In the genomic region with DNA sequence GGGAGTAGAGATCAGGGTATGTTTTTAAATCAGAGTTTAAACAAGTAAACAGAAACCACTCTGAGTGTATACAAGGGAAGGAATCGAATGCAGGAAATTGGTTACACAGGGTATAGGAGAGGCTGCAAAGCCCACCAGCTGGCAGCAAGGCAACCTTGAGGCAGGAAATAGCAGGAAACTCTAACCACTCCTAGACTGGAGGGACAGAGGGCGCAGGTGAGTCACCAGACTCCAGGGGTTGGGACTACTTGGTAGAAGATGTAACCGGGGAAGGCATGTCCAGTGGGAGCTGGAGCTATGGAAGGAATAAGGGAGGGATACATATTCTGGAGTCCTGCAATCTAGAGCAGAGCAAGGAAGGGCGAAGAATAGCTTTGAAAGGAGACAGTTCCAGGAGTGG, we compare ENCODE assay signal across 10 cellular contexts.
DNase-seq lines count a peak whose midpoint lies in the region; ATAC-seq and TF ChIP-seq lines count a peak whose summit lies in the region.
"Had no signal": no experiment of that assay in that cellular context is flagged by ENCODE, and none has a peak within 500 bp of the region (broad histone marks: within the 10 kb centered on the region; RNA-seq: fewer than 3 reads in every experiment).

No MANE protein-coding gene starts in this region.

- H3K14ac ChIP-seq in IMR-90 (replicated peaks; ENCODE audit: low read depth, low read length): 0 out of 2 replicates have a peak overlapping the region, but pooled peaks have one; percentile 39

- POLR2A ChIA-PET in IMR-90 (lab: Charles Lee; ENCODE audit: unreplicated experiment): no interaction called here
- POLR2A ChIA-PET in activated CD4-positive, alpha-beta memory T cell treated with anti-CD3 and anti-CD28 coated beads, Interleukin-2, amount 10 ng/mL, durations not matched to agents 7 days and 5 days (lab: Charles Lee): no interaction called here

- H3K27ac ChIP-seq in IMR-90 (ENCODE audit: insufficient read depth, low read length) (no peak overlapping the region), VCaP (no peak overlapping the region), right lobe of liver (no peak overlapping the region)
- H3K27ac ChIP-seq: PC-9 had no signal

- BruUV-seq in IMR-90 (replicated peaks; lab: Mats Ljungman, UMichigan): no TSS peak

- no peak overlapping the region for H3K23ac ChIP-seq in IMR-90 (ENCODE audit: low read depth, low read length)

- H2BK120ac ChIP-seq in IMR-90 (ENCODE audit: low read depth, low read length): peak overlapping the region; percentile 38; the same call in 1 of the 2 replicates

- no peak overlapping the region for H3K56ac ChIP-seq in IMR-90 (ENCODE audit: extremely low read depth, insufficient read depth, low read length)

- H3K9me3 ChIP-seq in IMR-90 (ENCODE audit: control insufficient read depth, insufficient read depth, low read length): no peaks in the 10 kb centered on the region
- H3K9me3 ChIP-seq in right lobe of liver: no peaks in the 10 kb centered on the region

- peak; percentile 36; the same call in 1 of the 2 replicates for TF ChIP-seq RAD21 in IMR-90 (IDR thresholded peaks at IDR 0.05; ENCODE audit: low read length)

- no peak overlapping the region for H3K27ac Mint-ChIP-seq in activated CD4-positive, alpha-beta memory T cell treated with anti-CD3 and anti-CD28 coated beads, Interleukin-2, amount 10 ng/mL, durations not matched to agents 7 days and 5 days

- no peaks in the 10 kb centered on the region for H3K27me3 ChIP-seq in IMR-90 (ENCODE audit: control insufficient read depth, insufficient read depth, low read length)
- peaks cover 8 to 20% of the 10 kb centered on the region in 2 donors for H3K27me3 ChIP-seq in right lobe of liver

- no peaks in the 10 kb centered on the region for H3K4me1 Mint-ChIP-seq in activated CD4-positive, alpha-beta memory T cell treated with anti-CD3 and anti-CD28 coated beads, Interleukin-2, amount 10 ng/mL, durations not matched to agents 7 days and 5 days

- H2BK5ac ChIP-seq in IMR-90 (ENCODE audit: low read depth, low read length, poor library complexity, severe bottlenecking): no peak overlapping the region

- H3K79me1 ChIP-seq in IMR-90 (ENCODE audit: low read depth in 1 of 2, low read length in 2 of 2): peaks cover 4 to 10% of the 10 kb centered on the region in 2 experiments; a peak in 3 of 4 replicates

- H3K9me1 ChIP-seq in IMR-90 (ENCODE audit: insufficient read depth, low read length): 0 out of 2 replicates have a peak, but pooled peaks cover 6% of the 10 kb centered on the region

- peak overlapping the region; percentile 22 for H4K91ac ChIP-seq in IMR-90 (ENCODE audit: insufficient read depth, low read depth, low read length)

- H2AK9ac ChIP-seq in IMR-90 (replicated peaks; ENCODE audit: low read depth, low read length, poor library complexity): peak overlapping the region; percentile 50

- H4K5ac ChIP-seq in IMR-90 (ENCODE audit: low read depth, low read length): no peak overlapping the region

- no CpG with 5 or more reads among the region's 4 CpGs for WGBS in IMR-90 (ENCODE audit: extremely low coverage in 2 of 2, insufficient read length in 1 of 2), 2 experiments
- WGBS in right lobe of liver (ENCODE audit: insufficient coverage, low coverage, low lambda C conversion rate, missing lambda C conversion rate): 34% methylated on average over 4 of the region's 4 CpGs

- H3K4me1 ChIP-seq in IMR-90 (ENCODE audit: control insufficient read depth, insufficient read depth, low read length): peaks cover 13% of the 10 kb centered on the region
- no peaks in the 10 kb centered on the region for H3K4me1 ChIP-seq in right lobe of liver

- H4K8ac ChIP-seq in IMR-90 (ENCODE audit: low read depth in 2 of 2, low read length in 2 of 2): peak overlapping the region in 1 of 2 experiments; percentile 23; a peak in 1 of 4 replicates

- TF ChIP-seq POLR2A in IMR-90 (IDR thresholded peaks at IDR 0.05; ENCODE audit: low read depth, low read length) (no peak), right lobe of liver (IDR thresholded peaks at IDR 0.05) (no peak)

- dilution Hi-C loops in IMR-90 (cut with HindIII; ENCODE audit: low sequenced_read_pairs, unreplicated experiment): no loop called here

- ATAC-seq in IMR-90 (ENCODE audit: low read depth) (peak; percentile 30; the same call in 1 of the 2 replicates), right lobe of liver (peak; percentile 70 to 75 (median 74)), sciatic nerve (no peak)

- peaks cover 3% of the 10 kb centered on the region for H3K27me3 Mint-ChIP-seq in activated CD4-positive, alpha-beta memory T cell treated with anti-CD3 and anti-CD28 coated beads, Interleukin-2, amount 10 ng/mL, durations not matched to agents 7 days and 5 days

- H3K4me3 ChIP-seq in IMR-90 (ENCODE audit: insufficient read depth, low read depth, low read length) (no peak overlapping the region), right lobe of liver (no peak overlapping the region)
- H3K4me3 ChIP-seq: PC-9 had no signal

- H2BK15ac ChIP-seq in IMR-90 (ENCODE audit: low read depth, low read length): 0 out of 3 replicates have a peak overlapping the region, but pooled peaks have one; percentile 3

- H3K36me3 Mint-ChIP-seq in activated CD4-positive, alpha-beta memory T cell treated with anti-CD3 and anti-CD28 coated beads, Interleukin-2, amount 10 ng/mL, durations not matched to agents 7 days and 5 days (ENCODE audit: low read depth): no peaks in the 10 kb centered on the region

- H3K36me3 ChIP-seq in IMR-90 (ENCODE audit: control insufficient read depth, insufficient read depth, low read length): no peaks in the 10 kb centered on the region
- no peaks in the 10 kb centered on the region for H3K36me3 ChIP-seq in right lobe of liver

- no peak overlapping the region for H2AK5ac ChIP-seq in IMR-90 (ENCODE audit: low read depth, low read length)

- no peaks in the 10 kb centered on the region for H4K20me1 ChIP-seq in IMR-90 (ENCODE audit: insufficient read depth, low read length)

- DNase-seq in D341Med (ENCODE audit: low spot score) (peak; percentile 52), IMR-90 (peak; percentile 56), right lobe of liver (peak in 1 of 3 donors; percentile 27), sciatic nerve (ENCODE audit: low spot score) (no peak), NCI-H1105 (lab: John Stamatoyannopoulos, UW) (no peak)
- DNase-seq in activated CD4-positive, alpha-beta memory T cell treated with anti-CD3 and anti-CD28 coated beads, Interleukin-2, amount 10 ng/mL, durations not matched to agents 7 days and 5 days: no peak
- DNase-seq in activated CD4-positive, alpha-beta T cell treated with anti-CD3 and anti-CD28 coated beads for 4 hours: no peak
- DNase-seq: activated CD4-positive, alpha-beta T cell treated with anti-CD3 and anti-CD28 coated beads, Interleukin-2, amount 50 U/mL, for 1 hour had no signal

- H2AFZ ChIP-seq in IMR-90 (replicated peaks; ENCODE audit: low read length, poor library complexity): no peak overlapping the region
- H2AFZ ChIP-seq: PC-9 had no signal

- no peak overlapping the region for H3K4me2 ChIP-seq in IMR-90 (ENCODE audit: low read depth, low read length)
- H3K4me2 ChIP-seq: PC-9 had no signal

- in situ Hi-C loops in IMR-90 (cut with MboI; ENCODE audit: low sequenced_read_pairs): loop anchor here (10.0 to 25.0 kb wide), 4 partner anchors 258 to 1450 kb away; no protein-coding TSS in a partner anchor

- CTCF ChIA-PET in IMR-90 (lab: Yijun Ruan, JAX): no interaction called here
- CTCF ChIA-PET in activated CD4-positive, alpha-beta memory T cell treated with anti-CD3 and anti-CD28 coated beads, Interleukin-2, amount 10 ng/mL, durations not matched to agents 7 days and 5 days (lab: Charles Lee): no interaction called here

- no peak overlapping the region; the same call in 1 of the 2 replicates for H2BK20ac ChIP-seq in IMR-90 (ENCODE audit: low read depth, low read length)

- peak; percentile 28 for TF ChIP-seq CTCF in IMR-90 (conservative IDR thresholded peaks at IDR 0.05; ENCODE audit: low read depth, low read length)
- TF ChIP-seq CTCF in VCaP (conservative IDR thresholded peaks at IDR 0.05): peak; percentile 73
- peak in 3 of 4 donors; percentile 19 to 43 (median 27) for TF ChIP-seq CTCF in right lobe of liver (IDR thresholded peaks at IDR 0.05)

- no peak overlapping the region for H3K9ac ChIP-seq in IMR-90 (ENCODE audit: low read depth, low read length)

- H3K4ac ChIP-seq in IMR-90 (ENCODE audit: low read depth, low read length): peak overlapping the region; percentile 29; the same call in 1 of the 2 replicates

- no peaks in the 10 kb centered on the region for H3K9me3 Mint-ChIP-seq in activated CD4-positive, alpha-beta memory T cell treated with anti-CD3 and anti-CD28 coated beads, Interleukin-2, amount 10 ng/mL, durations not matched to agents 7 days and 5 days

- H3K4me3 Mint-ChIP-seq in activated CD4-positive, alpha-beta memory T cell treated with anti-CD3 and anti-CD28 coated beads, Interleukin-2, amount 10 ng/mL, durations not matched to agents 7 days and 5 days: no peak overlapping the region

- no peak overlapping the region; the same call in 1 of the 2 replicates for H3K18ac ChIP-seq in IMR-90 (ENCODE audit: low read depth, low read length)

- intact Hi-C loops in IMR-90 (cut with micrococcal nuclease) (no loop called here), right lobe of liver (cut with DNase I) (no loop called here), sciatic nerve (cut with DNase I) (no loop called here)

TF ChIP-seq in IMR-90, 13 proteins besides CTCF, POLR2A, EP300 and RAD21 (continues in another document):
- no peak for TF ChIP-seq NFE2L2 (IDR thresholded peaks at IDR 0.05; ENCODE audit: low read depth, low read length)
- no peak for TF ChIP-seq MAFK (IDR thresholded peaks at IDR 0.05; ENCODE audit: low read depth, low read length)
- TF ChIP-seq, protein P1, sequence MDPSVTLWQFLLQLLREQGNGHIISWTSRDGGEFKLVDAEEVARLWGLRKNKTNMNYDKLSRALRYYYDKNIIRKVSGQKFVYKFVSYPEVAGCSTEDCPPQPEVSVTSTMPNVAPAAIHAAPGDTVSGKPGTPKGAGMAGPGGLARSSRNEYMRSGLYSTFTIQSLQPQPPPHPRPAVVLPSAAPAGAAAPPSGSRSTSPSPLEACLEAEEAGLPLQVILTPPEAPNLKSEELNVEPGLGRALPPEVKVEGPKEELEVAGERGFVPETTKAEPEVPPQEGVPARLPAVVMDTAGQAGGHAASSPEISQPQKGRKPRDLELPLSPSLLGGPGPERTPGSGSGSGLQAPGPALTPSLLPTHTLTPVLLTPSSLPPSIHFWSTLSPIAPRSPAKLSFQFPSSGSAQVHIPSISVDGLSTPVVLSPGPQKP (IDR thresholded peaks at IDR 0.05; ENCODE audit: borderline replicate concordance, low read depth, low read length): no peak
- no peak for TF ChIP-seq FOS (IDR thresholded peaks at IDR 0.05; ENCODE audit: low read depth, low read length)
- no peak for TF ChIP-seq RCOR1 (IDR thresholded peaks at IDR 0.05; ENCODE audit: insufficient replicate concordance, low read length)
- TF ChIP-seq, protein P2, sequence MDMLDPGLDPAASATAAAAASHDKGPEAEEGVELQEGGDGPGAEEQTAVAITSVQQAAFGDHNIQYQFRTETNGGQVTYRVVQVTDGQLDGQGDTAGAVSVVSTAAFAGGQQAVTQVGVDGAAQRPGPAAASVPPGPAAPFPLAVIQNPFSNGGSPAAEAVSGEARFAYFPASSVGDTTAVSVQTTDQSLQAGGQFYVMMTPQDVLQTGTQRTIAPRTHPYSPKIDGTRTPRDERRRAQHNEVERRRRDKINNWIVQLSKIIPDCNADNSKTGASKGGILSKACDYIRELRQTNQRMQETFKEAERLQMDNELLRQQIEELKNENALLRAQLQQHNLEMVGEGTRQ (IDR thresholded peaks at IDR 0.05; ENCODE audit: low read depth, low read length): no peak

Comparison
In these comparisons a context has a peak if more than half of its experiments do, and no peak if none do; other contexts are left out.
1. DNase-seq: peak in D341Med (single experiment) and IMR-90 (single experiment); none in activated CD4-positive, alpha-beta memory T cell treated with anti-CD3 and anti-CD28 coated beads, Interleukin-2, amount 10 ng/mL, durations not matched to agents 7 days and 5 days (single experiment), sciatic nerve (single experiment), NCI-H1105 (single experiment) and activated CD4-positive, alpha-beta T cell treated with anti-CD3 and anti-CD28 coated beads for 4 hours (0 of 2).
2. Peak in every context shown above with its lines, with median percentiles within 50 percentile points of each other: CTCF ChIP-seq.